8 cellular contexts compared by ENCODE assay signal in the genomic region with DNA sequence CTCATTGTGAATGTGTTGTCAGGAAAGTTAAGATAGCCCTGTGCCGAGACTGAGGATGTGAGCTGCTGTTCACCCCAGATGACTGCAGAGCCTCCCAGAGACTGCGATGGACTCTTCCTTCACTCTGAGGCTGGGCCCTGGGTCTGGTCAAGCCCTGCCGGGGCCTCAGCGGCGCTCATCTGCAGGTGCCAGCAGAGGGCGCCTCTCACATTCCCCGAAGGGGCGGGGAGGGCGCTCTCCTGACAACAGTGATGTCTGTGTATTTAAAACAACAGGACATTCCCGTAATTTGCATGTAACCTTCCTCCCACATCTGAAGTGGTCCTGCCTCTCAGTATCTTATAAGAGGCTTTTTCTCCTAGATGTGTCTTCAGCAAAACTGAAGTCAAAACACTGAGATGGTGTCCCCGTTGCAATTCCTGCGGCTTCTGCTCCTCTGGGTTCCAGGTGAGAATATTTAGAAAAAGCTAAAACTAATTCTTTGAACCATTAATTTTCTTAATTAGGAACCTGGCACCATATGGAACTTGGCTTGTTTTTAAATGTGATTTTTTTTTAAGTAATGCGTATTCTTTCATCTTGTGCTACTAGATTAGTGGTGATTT.
DNase-seq lines count a peak whose midpoint lies in the region; ATAC-seq and TF ChIP-seq lines count a peak whose summit lies in the region.

No MANE protein-coding gene starts in this region.

- no peak for TF ChIP-seq EP300 in neural cell (conservative IDR thresholded peaks at IDR 0.05; ENCODE audit: poor library complexity, severe bottlenecking)

- no peak for TF ChIP-seq RAD21 in neural cell (conservative IDR thresholded peaks at IDR 0.05)

- peak; percentile 84 for TF ChIP-seq CTCF in LNCAP (IDR thresholded peaks at IDR 0.05)
- peak; percentile 14 for TF ChIP-seq CTCF in cardiac fibroblast (IDR thresholded peaks at IDR 0.05; ENCODE audit: low read depth, low read length)
- peak; percentile 29 for TF ChIP-seq CTCF in neural cell (IDR thresholded peaks at IDR 0.05; ENCODE audit: poor library complexity, severe bottlenecking)
- no peak for TF ChIP-seq CTCF in coronary artery (IDR thresholded peaks at IDR 0.05)

- H3K27ac ChIP-seq in neural cell (ENCODE audit: low read length) (no peak overlapping the region), coronary artery (no peak overlapping the region)

- no peaks in the 10 kb centered on the region for H3K9me3 ChIP-seq in neural cell (ENCODE audit: low read length)

- no peak overlapping the region for H2AFZ ChIP-seq in neural cell (ENCODE audit: low read depth, low read length)

- H3K9me2 ChIP-seq in neural cell (ENCODE audit: insufficient read depth, low read length) = no peaks in the 10 kb centered on the region

- no peaks in the 10 kb centered on the region for H3K36me3 ChIP-seq in neural cell (ENCODE audit: insufficient read depth, low read length)

- DNase-seq in DMS 273 (lab: John Stamatoyannopoulos, UW; ENCODE audit: unreplicated experiment) (peak; percentile 68), DMS 273 treated with DMSO at 0.1 percent for 48 hours (lab: John Stamatoyannopoulos, UW) (no peak), cardiac fibroblast (ENCODE audit: low read depth in 2 of 2) (peak; percentile 1 to 32), coronary artery (ENCODE audit: low spot score) (no peak), putamen (ENCODE audit: low spot score) (no peak)

- H3F3A ChIP-seq in neural cell (ENCODE audit: insufficient read depth, low read length, poor library complexity, severe bottlenecking) = no peaks in the 10 kb centered on the region

- peak; percentile 78 for ATAC-seq in GM19397 (IDR thresholded peaks at IDR 0.05; ENCODE audit: unreplicated experiment)

- no peak overlapping the region for H3K9ac ChIP-seq in neural cell (ENCODE audit: low read length)

- no peaks in the 10 kb centered on the region for H3K27me3 ChIP-seq in neural cell (ENCODE audit: insufficient read depth, low read depth, low read length)

- H3K4me2 ChIP-seq in neural cell (ENCODE audit: low read length) = no peak overlapping the region

- no peak overlapping the region for H3K4me3 ChIP-seq in cardiac fibroblast (replicated peaks in 1 of 2; ENCODE audit: low read depth in 2 of 2, low read length in 2 of 2)
- no peak overlapping the region for H3K4me3 ChIP-seq in neural cell (ENCODE audit: low read length)
- H3K4me3 ChIP-seq in coronary artery = no peak overlapping the region

- H3K79me2 ChIP-seq in neural cell (replicated peaks; ENCODE audit: insufficient read depth, low read length) = no peaks in the 10 kb centered on the region

- H4K20me1 ChIP-seq in neural cell (ENCODE audit: insufficient read depth) = no peaks in the 10 kb centered on the region

TF ChIP-seq in neural cell, 6 proteins besides CTCF, POLR2A, EP300 and RAD21:
- TF ChIP-seq MXI1 (conservative IDR thresholded peaks at IDR 0.05; ENCODE audit: poor library complexity, severe bottlenecking) = no peak
- TF ChIP-seq POLR2AphosphoS5 (IDR thresholded peaks at IDR 0.05) = no peak
- no peak for TF ChIP-seq SMC3 (conservative IDR thresholded peaks at IDR 0.05; ENCODE audit: poor library complexity)
- TF ChIP-seq, protein P1, sequence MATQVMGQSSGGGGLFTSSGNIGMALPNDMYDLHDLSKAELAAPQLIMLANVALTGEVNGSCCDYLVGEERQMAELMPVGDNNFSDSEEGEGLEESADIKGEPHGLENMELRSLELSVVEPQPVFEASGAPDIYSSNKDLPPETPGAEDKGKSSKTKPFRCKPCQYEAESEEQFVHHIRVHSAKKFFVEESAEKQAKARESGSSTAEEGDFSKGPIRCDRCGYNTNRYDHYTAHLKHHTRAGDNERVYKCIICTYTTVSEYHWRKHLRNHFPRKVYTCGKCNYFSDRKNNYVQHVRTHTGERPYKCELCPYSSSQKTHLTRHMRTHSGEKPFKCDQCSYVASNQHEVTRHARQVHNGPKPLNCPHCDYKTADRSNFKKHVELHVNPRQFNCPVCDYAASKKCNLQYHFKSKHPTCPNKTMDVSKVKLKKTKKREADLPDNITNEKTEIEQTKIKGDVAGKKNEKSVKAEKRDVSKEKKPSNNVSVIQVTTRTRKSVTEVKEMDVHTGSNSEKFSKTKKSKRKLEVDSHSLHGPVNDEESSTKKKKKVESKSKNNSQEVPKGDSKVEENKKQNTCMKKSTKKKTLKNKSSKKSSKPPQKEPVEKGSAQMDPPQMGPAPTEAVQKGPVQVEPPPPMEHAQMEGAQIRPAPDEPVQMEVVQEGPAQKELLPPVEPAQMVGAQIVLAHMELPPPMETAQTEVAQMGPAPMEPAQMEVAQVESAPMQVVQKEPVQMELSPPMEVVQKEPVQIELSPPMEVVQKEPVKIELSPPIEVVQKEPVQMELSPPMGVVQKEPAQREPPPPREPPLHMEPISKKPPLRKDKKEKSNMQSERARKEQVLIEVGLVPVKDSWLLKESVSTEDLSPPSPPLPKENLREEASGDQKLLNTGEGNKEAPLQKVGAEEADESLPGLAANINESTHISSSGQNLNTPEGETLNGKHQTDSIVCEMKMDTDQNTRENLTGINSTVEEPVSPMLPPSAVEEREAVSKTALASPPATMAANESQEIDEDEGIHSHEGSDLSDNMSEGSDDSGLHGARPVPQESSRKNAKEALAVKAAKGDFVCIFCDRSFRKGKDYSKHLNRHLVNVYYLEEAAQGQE (IDR thresholded peaks at IDR 0.05; ENCODE audit: borderline replicate concordance) = no peak
- TF ChIP-seq TAF1 (IDR thresholded peaks at IDR 0.05; ENCODE audit: low read depth) = no peak

Comparison
In these comparisons a context has a peak if more than half of its experiments do, and no peak if none do; other contexts are left out.
1. DNase-seq: peak in DMS 273 (single experiment) and cardiac fibroblast (2 of 2); none in DMS 273 treated with DMSO at 0.1 percent for 48 hours (single experiment), coronary artery (single experiment) and putamen (single experiment).